Comparison of ENCODE assay signal across 20 cellular contexts in genomic region chr22:37239336-37240239, GRCh38. TPM values are rescaled to one million over a fixed set of nuclear protein-coding genes. Genes with fewer than 3 reads are reported as not detected.
DNase-seq lines count a peak whose midpoint lies in the region; ATAC-seq and TF ChIP-seq lines count a peak whose summit lies in the region.
"Had no signal": no experiment of that assay in that cellular context is flagged by ENCODE, and none has a peak within 500 bp of the region (broad histone marks: within the 10 kb centered on the region; RNA-seq: fewer than 3 reads in every experiment).

No MANE protein-coding gene starts in this region.

- intact Hi-C loops in CD4-positive, alpha-beta memory T cell (cut with micrococcal nuclease) = loop anchor here (5.0 kb wide), 3 partner anchors 72 to 368 kb away; partner anchors contain the start of gene GGA1
- intact Hi-C loops in activated T-helper 2 cell treated with anti-CD3 and anti-CD28 coated beads, Interferon-gamma antibody, Interleukin-2, Interleukin-4, amounts not matched to agents 10 μg/mL and 5 μg/mL and 100 μg/mL, durations not matched to agents 14 hours and 24 hours and 36 hours (cut with micrococcal nuclease) = loop anchor here (10.0 kb wide), 1 partner anchor 365 kb away; the partner anchor contains the start of gene GGA1
- intact Hi-C loops in natural killer cell (cut with micrococcal nuclease) = loop anchor here (2.0 to 5.0 kb wide), 4 partner anchors 21 to 92 kb away; partner anchors contain the start of gene IL2RB
- intact Hi-C loops in Right ventricle myocardium superior (cut with DNase I) = no loop called here

- H3K9me3 Mint-ChIP-seq in CD4-positive, alpha-beta memory T cell = peaks cover 0 to 2% (median 0%) of the 10 kb centered on the region in 8 donors
- no peaks in the 10 kb centered on the region for H3K9me3 Mint-ChIP-seq in IgD-negative memory B cell
- no peaks in the 10 kb centered on the region for H3K9me3 Mint-ChIP-seq in activated T-helper 2 cell treated with anti-CD3 and anti-CD28 coated beads, Interferon-gamma antibody, Interleukin-2, Interleukin-4, amounts not matched to agents 10 μg/mL and 5 μg/mL and 100 μg/mL, durations not matched to agents 14 hours and 24 hours and 36 hours
- no peaks in the 10 kb centered on the region for H3K9me3 Mint-ChIP-seq in natural killer cell
- H3K9me3 Mint-ChIP-seq: H9 had no signal

- DNase-seq in CD4-positive, alpha-beta memory T cell = no peak
- DNase-seq in activated T-helper 2 cell treated with anti-CD3 and anti-CD28 coated beads, Interferon-gamma antibody, Interleukin-2, Interleukin-4, amounts not matched to agents 10 μg/mL and 5 μg/mL and 100 μg/mL, durations not matched to agents 14 hours and 24 hours and 36 hours (ENCODE audit: low spot score) = no peak
- no peak for DNase-seq in natural killer cell
- DNase-seq in Right ventricle myocardium superior = no peak
- DNase-seq in DMS153 treated with DMSO at 0.1 percent for 48 hours (lab: John Stamatoyannopoulos, UW; ENCODE audit: unreplicated experiment) = no peak
- no peak for DNase-seq in NCI-H128 (lab: John Stamatoyannopoulos, UW; ENCODE audit: unreplicated experiment)
- DNase-seq: activated CD4-positive, CD25-positive, alpha-beta regulatory T cell; hippocampal formation; left ventricle myocardium inferior; NCI-H2081; NCI-H748 treated with DMSO at 0.1 percent for 48 hours; stimulated activated CD4-positive, alpha-beta T cell treated with anti-CD3 and anti-CD28 coated beads, Interleukin-4, amount 100 ng/mL, for 4 hours; stomach had no signal

- no peaks in the 10 kb centered on the region for H3K27me3 Mint-ChIP-seq in CD4-positive, alpha-beta memory T cell
- no peaks in the 10 kb centered on the region for H3K27me3 Mint-ChIP-seq in IgD-negative memory B cell
- no peaks in the 10 kb centered on the region for H3K27me3 Mint-ChIP-seq in activated T-helper 2 cell treated with anti-CD3 and anti-CD28 coated beads, Interferon-gamma antibody, Interleukin-2, Interleukin-4, amounts not matched to agents 10 μg/mL and 5 μg/mL and 100 μg/mL, durations not matched to agents 14 hours and 24 hours and 36 hours (ENCODE audit: low read depth)
- H3K27me3 Mint-ChIP-seq in natural killer cell (ENCODE audit: low read depth in 2 of 2) = no peaks in the 10 kb centered on the region

- H3K36me3 Mint-ChIP-seq in CD4-positive, alpha-beta memory T cell = peaks cover 47 to 80% of the 10 kb centered on the region in 2 donors
- H3K36me3 Mint-ChIP-seq in IgD-negative memory B cell (peaks cover 12% of the 10 kb centered on the region), natural killer cell (no peaks in the 10 kb centered on the region)
- H3K36me3 Mint-ChIP-seq in activated T-helper 2 cell treated with anti-CD3 and anti-CD28 coated beads, Interferon-gamma antibody, Interleukin-2, Interleukin-4, amounts not matched to agents 10 μg/mL and 5 μg/mL and 100 μg/mL, durations not matched to agents 14 hours and 24 hours and 36 hours (ENCODE audit: low read depth) = peaks cover 88% of the 10 kb centered on the region

- peaks cover 61 to 97% (median 75%) of the 10 kb centered on the region in 4 donors for H3K4me1 Mint-ChIP-seq in CD4-positive, alpha-beta memory T cell
- H3K4me1 Mint-ChIP-seq in IgD-negative memory B cell = peaks cover 34 to 69% (median 66%) of the 10 kb centered on the region in 3 donors
- peaks cover 76% of the 10 kb centered on the region for H3K4me1 Mint-ChIP-seq in activated T-helper 2 cell treated with anti-CD3 and anti-CD28 coated beads, Interferon-gamma antibody, Interleukin-2, Interleukin-4, amounts not matched to agents 10 μg/mL and 5 μg/mL and 100 μg/mL, durations not matched to agents 14 hours and 24 hours and 36 hours (ENCODE audit: low read depth)
- H3K4me1 Mint-ChIP-seq in natural killer cell = peaks cover 81 to 98% of the 10 kb centered on the region in 2 donors

- H3K27ac ChIP-seq in CD4-positive, alpha-beta memory T cell (ENCODE audit: low read depth, low read length) = peak overlapping the region; percentile 91
- H3K27ac ChIP-seq: HL-60, left ventricle myocardium inferior, right lobe of liver, SJSA1 had no signal

- peaks cover 81% of the 10 kb centered on the region for H3K4me1 ChIP-seq in CD4-positive, alpha-beta memory T cell (ENCODE audit: insufficient read depth, low read length)
- H3K4me1 ChIP-seq: right lobe of liver had no signal

- POLR2A ChIA-PET in CD4-positive, alpha-beta memory T cell (lab: Charles Lee; ENCODE audit: partially characterized antibody) = interaction anchor here (0.6 to 18.6 kb wide), 14 partner anchors 8 to 247 kb away, joined by 3 to 646 read pairs (median 4); partner anchors contain the start of genes CYTH4, IL2RB and MFNG

- H3K27ac Mint-ChIP-seq in CD4-positive, alpha-beta memory T cell = peak overlapping the region; percentile 87 to 98 (median 97)
- H3K27ac Mint-ChIP-seq in IgD-negative memory B cell = peak overlapping the region; percentile 88 to 93 (median 90)
- H3K27ac Mint-ChIP-seq in activated T-helper 2 cell treated with anti-CD3 and anti-CD28 coated beads, Interferon-gamma antibody, Interleukin-2, Interleukin-4, amounts not matched to agents 10 μg/mL and 5 μg/mL and 100 μg/mL, durations not matched to agents 14 hours and 24 hours and 36 hours = peak overlapping the region; percentile 94
- H3K27ac Mint-ChIP-seq in natural killer cell = peak overlapping the region; percentile 93 to 98

- H3K4me3 ChIP-seq in CD4-positive, alpha-beta memory T cell (ENCODE audit: low read length in 2 of 2) = no peak overlapping the region
- H3K4me3 ChIP-seq: left ventricle myocardium inferior, right lobe of liver, SJSA1, stomach had no signal

- no peaks in the 10 kb centered on the region for H3K9me3 ChIP-seq in CD4-positive, alpha-beta memory T cell (ENCODE audit: control insufficient read depth in 1 of 2, low read length in 2 of 2)
- H3K9me3 ChIP-seq: left ventricle myocardium inferior, right lobe of liver, SJSA1, stomach had no signal

- TF ChIP-seq CTCF in natural killer cell (IDR thresholded peaks at IDR 0.05) = no peak

- CTCF ChIA-PET in CD4-positive, alpha-beta memory T cell (lab: Charles Lee; ENCODE audit: partially characterized antibody) = interaction anchor here (1.2 to 19.1 kb wide), 8 partner anchors 10 to 163 kb away, joined by 3 to 491 read pairs (median 9); no protein-coding TSS in a partner anchor

- ATAC-seq in natural killer cell (no peak), Right ventricle myocardium superior (ENCODE audit: poor library complexity) (no peak)
- ATAC-seq: right lobe of liver had no signal

- H3K4me3 Mint-ChIP-seq in CD4-positive, alpha-beta memory T cell = peak overlapping the region; percentile 87 to 98 (median 94)
- H3K4me3 Mint-ChIP-seq in IgD-negative memory B cell (peak overlapping the region; percentile 34 to 94 (median 91)), natural killer cell (peak overlapping the region; percentile 91)
- H3K4me3 Mint-ChIP-seq in activated T-helper 2 cell treated with anti-CD3 and anti-CD28 coated beads, Interferon-gamma antibody, Interleukin-2, Interleukin-4, amounts not matched to agents 10 μg/mL and 5 μg/mL and 100 μg/mL, durations not matched to agents 14 hours and 24 hours and 36 hours (ENCODE audit: low read depth) = peak overlapping the region; percentile 96
- H3K4me3 Mint-ChIP-seq: H9 had no signal

- no peaks in the 10 kb centered on the region for H3K27me3 ChIP-seq in CD4-positive, alpha-beta memory T cell (ENCODE audit: insufficient read depth, low read length)
- H3K27me3 ChIP-seq: right lobe of liver, SJSA1 had no signal

- H3K36me3 ChIP-seq in CD4-positive, alpha-beta memory T cell (ENCODE audit: insufficient read depth, low read length) = peaks cover 43% of the 10 kb centered on the region
- H3K36me3 ChIP-seq: left ventricle myocardium inferior, right lobe of liver, SJSA1, stomach had no signal

RNA-seq across cellular contexts. Expression of gene RAC2, which starts 4.5 kb away (rescaled TPM):
- total RNA-seq in CD4-positive, alpha-beta memory T cell = 100 to 1,000 TPM; 304 to 318 TPM
- polyA plus RNA-seq in CD4-positive, alpha-beta memory T cell = 100 to 1,000 TPM; 724 to 917 TPM
- polyA plus RNA-seq in IgD-negative memory B cell = 1,067 TPM
- 499 and 506 TPM in 2 replicates for total RNA-seq in activated T-helper 2 cell treated with anti-CD3 and anti-CD28 coated beads, Interferon-gamma antibody, Interleukin-2, Interleukin-4, amounts not matched to agents 10 μg/mL and 5 μg/mL and 100 μg/mL, durations not matched to agents 14 hours and 24 hours and 36 hours
- total RNA-seq in natural killer cell (100 to 1,000 TPM; 647 to 744 (median 741) TPM), Right ventricle myocardium superior (4.1 TPM)
- polyA plus RNA-seq: neural cell had no signal

RNA-seq across cellular contexts. Expression of gene SSTR3, which starts 27.3 kb away (rescaled TPM):
- total RNA-seq in CD4-positive, alpha-beta memory T cell = 1 to 10 TPM; 8.2 to 9.3 TPM
- polyA plus RNA-seq in CD4-positive, alpha-beta memory T cell = 1 to 10 TPM in 1 of 2 donors, under 1 TPM in 1; 0.50 to 1.4 TPM
- polyA plus RNA-seq in IgD-negative memory B cell = 0.95 TPM
- total RNA-seq in activated T-helper 2 cell treated with anti-CD3 and anti-CD28 coated beads, Interferon-gamma antibody, Interleukin-2, Interleukin-4, amounts not matched to agents 10 μg/mL and 5 μg/mL and 100 μg/mL, durations not matched to agents 14 hours and 24 hours and 36 hours = 0.64 and 0.75 TPM in 2 replicates
- total RNA-seq in natural killer cell (under 1 TPM; 0.20 to 0.64 (median 0.23) TPM), Right ventricle myocardium superior (not detected)
- total RNA-seq: left ventricle myocardium inferior, M059J, right lobe of liver, SJSA1 had no signal
- polyA plus RNA-seq: neural cell had no signal

RNA-seq across cellular contexts. Expression of gene CYTH4, which starts 42.7 kb away (rescaled TPM):
- 100 to 1,000 TPM; 169 to 177 TPM for total RNA-seq in CD4-positive, alpha-beta memory T cell
- polyA plus RNA-seq in CD4-positive, alpha-beta memory T cell = 10 to 100 TPM; 39.4 to 57.0 TPM
- 70.8 TPM for polyA plus RNA-seq in IgD-negative memory B cell
- total RNA-seq in activated T-helper 2 cell treated with anti-CD3 and anti-CD28 coated beads, Interferon-gamma antibody, Interleukin-2, Interleukin-4, amounts not matched to agents 10 μg/mL and 5 μg/mL and 100 μg/mL, durations not matched to agents 14 hours and 24 hours and 36 hours = 45.9 and 49.8 TPM in 2 replicates
- 100 to 1,000 TPM; 219 to 260 (median 249) TPM for total RNA-seq in natural killer cell
- 7.0 TPM for total RNA-seq in Right ventricle myocardium superior
- total RNA-seq: H9 had no signal
- polyA plus RNA-seq: neural cell had no signal

RNA-seq across cellular contexts. Expression of gene C1QTNF6, which starts 51.5 kb away (rescaled TPM):
- 10 to 100 TPM; 23.1 to 24.8 TPM for total RNA-seq in CD4-positive, alpha-beta memory T cell
- under 1 TPM; 0.49 to 0.89 TPM for polyA plus RNA-seq in CD4-positive, alpha-beta memory T cell
- 1.0 TPM for polyA plus RNA-seq in IgD-negative memory B cell
- total RNA-seq in activated T-helper 2 cell treated with anti-CD3 and anti-CD28 coated beads, Interferon-gamma antibody, Interleukin-2, Interleukin-4, amounts not matched to agents 10 μg/mL and 5 μg/mL and 100 μg/mL, durations not matched to agents 14 hours and 24 hours and 36 hours = 7.5 and 7.7 TPM in 2 replicates
- total RNA-seq in natural killer cell = 10 to 100 TPM in 1 of 3 donors, 1 to 10 TPM in 2; 6.0 to 10.3 (median 6.7) TPM
- 1.5 TPM for total RNA-seq in Right ventricle myocardium superior

Comparison
In these comparisons a context has a peak if more than half of its experiments do, and no peak if none do; other contexts are left out.
1. RNA of gene RAC2, which starts 4.5 kb away (total RNA-seq): 647 to 744 TPM in natural killer cell, 499 to 506 TPM in activated T-helper 2 cell treated with anti-CD3 and anti-CD28 coated beads, Interferon-gamma antibody, Interleukin-2, Interleukin-4, amounts not matched to agents 10 μg/mL and 5 μg/mL and 100 μg/mL, durations not matched to agents 14 hours and 24 hours and 36 hours and 304 to 318 TPM in CD4-positive, alpha-beta memory T cell; 4.1 TPM in Right ventricle myocardium superior (single experiment); every median in the first group is over 10 times any median in the second.
2. Peak in every context shown above with its lines, with median percentiles within 50 percentile points of each other: H3K27ac Mint-ChIP-seq and H3K4me3 Mint-ChIP-seq.